ENCODE assay signal across 20 cellular contexts in genomic region chr2:98846041-98846440, GRCh38.
DNase-seq lines count a peak whose midpoint lies in the region; ATAC-seq and TF ChIP-seq lines count a peak whose summit lies in the region.
"Had no signal": no experiment of that assay in that cellular context is flagged by ENCODE, and none has a peak within 500 bp of the region (broad histone marks: within the 10 kb centered on the region; RNA-seq: fewer than 3 reads in every experiment).

No MANE protein-coding gene starts in this region.

- POLR2A ChIA-PET in activated CD4-positive, alpha-beta memory T cell treated with anti-CD3 and anti-CD28 coated beads for 36 hours (lab: Charles Lee) = no interaction called here

- no peak for TF ChIP-seq CTCF in astrocyte of the spinal cord (IDR thresholded peaks at IDR 0.05; ENCODE audit: low read depth, low read length)
- TF ChIP-seq CTCF in fibroblast of mammary gland (conservative IDR thresholded peaks at IDR 0.05; ENCODE audit: control insufficient read depth, insufficient read depth, low read depth, low read length) = no peak
- TF ChIP-seq CTCF in left lung (IDR thresholded peaks at IDR 0.05) = no peak
- TF ChIP-seq CTCF in upper lobe of left lung (IDR thresholded peaks at IDR 0.05) = no peak
- no peak for TF ChIP-seq CTCF in HFFc6 (IDR thresholded peaks at IDR 0.05)

- no peak overlapping the region for H3K4me3 Mint-ChIP-seq in HFFc6
- no peak overlapping the region for H3K4me3 Mint-ChIP-seq in activated CD4-positive, alpha-beta memory T cell treated with anti-CD3 and anti-CD28 coated beads for 36 hours
- H3K4me3 Mint-ChIP-seq: B cell, CD14-positive monocyte had no signal

- no peak for TF ChIP-seq EP300 in upper lobe of left lung (IDR thresholded peaks at IDR 0.05)

- H3K36me3 ChIP-seq in left lung (no peaks in the 10 kb centered on the region), upper lobe of left lung (no peaks in the 10 kb centered on the region), MG63 (no peaks in the 10 kb centered on the region)
- H3K36me3 ChIP-seq: SJCRH30 had no signal

- H3K4me1 ChIP-seq in left lung (no peaks in the 10 kb centered on the region), upper lobe of left lung (no peaks in the 10 kb centered on the region)
- H3K4me1 ChIP-seq: SJCRH30 had no signal

- H3K36me3 Mint-ChIP-seq in HFFc6 (ENCODE audit: low read depth) = no peaks in the 10 kb centered on the region
- no peaks in the 10 kb centered on the region for H3K36me3 Mint-ChIP-seq in activated CD4-positive, alpha-beta memory T cell treated with anti-CD3 and anti-CD28 coated beads for 36 hours
- H3K36me3 Mint-ChIP-seq: CD14-positive monocyte had no signal

- CTCF ChIA-PET in activated CD4-positive, alpha-beta memory T cell treated with anti-CD3 and anti-CD28 coated beads for 36 hours (lab: Charles Lee) = interaction anchor here (0.8 kb wide), 1 partner anchor 10 kb away, joined by 4 read pairs; no protein-coding TSS in a partner anchor

- peaks cover 9% of the 10 kb centered on the region for H3K4me1 Mint-ChIP-seq in HFFc6 (ENCODE audit: low read depth)
- H3K4me1 Mint-ChIP-seq in activated CD4-positive, alpha-beta memory T cell treated with anti-CD3 and anti-CD28 coated beads for 36 hours (ENCODE audit: low read depth) = no peaks in the 10 kb centered on the region
- H3K4me1 Mint-ChIP-seq: B cell, CD14-positive monocyte had no signal

- H3K9me3 ChIP-seq in left lung = no peaks in the 10 kb centered on the region
- no peaks in the 10 kb centered on the region for H3K9me3 ChIP-seq in upper lobe of left lung
- no peaks in the 10 kb centered on the region for H3K9me3 ChIP-seq in MG63
- H3K9me3 ChIP-seq: SJCRH30 had no signal

- no peak overlapping the region for H3K27ac Mint-ChIP-seq in HFFc6
- H3K27ac Mint-ChIP-seq in activated CD4-positive, alpha-beta memory T cell treated with anti-CD3 and anti-CD28 coated beads for 36 hours = no peak overlapping the region
- H3K27ac Mint-ChIP-seq: B cell, CD14-positive monocyte had no signal

- intact Hi-C loops in left lung (cut with DNase I) = no loop called here
- intact Hi-C loops in activated CD4-positive, alpha-beta memory T cell treated with anti-CD3 and anti-CD28 coated beads for 36 hours (cut with micrococcal nuclease) = no loop called here

- peaks cover 24% of the 10 kb centered on the region for H3K27me3 Mint-ChIP-seq in HFFc6 (ENCODE audit: insufficient read depth)
- peaks cover 7% of the 10 kb centered on the region for H3K27me3 Mint-ChIP-seq in activated CD4-positive, alpha-beta memory T cell treated with anti-CD3 and anti-CD28 coated beads for 36 hours

- no peaks in the 10 kb centered on the region for H3K27me3 ChIP-seq in left lung
- H3K27me3 ChIP-seq in upper lobe of left lung = no peaks in the 10 kb centered on the region
- H3K27me3 ChIP-seq in MG63 = no peaks in the 10 kb centered on the region
- H3K27me3 ChIP-seq: SJCRH30 had no signal

- DNase-seq in EH (ENCODE audit: low read depth) (peak; percentile 30), astrocyte of the spinal cord (ENCODE audit: low read depth, low spot score) (peak; percentile 6), fibroblast of mammary gland (ENCODE audit: low read depth) (peak; percentile 47), left lung (no peak), upper lobe of left lung (no peak), HFFc6 (no peak), MG63 (no peak)
- DNase-seq in activated CD4-positive, alpha-beta memory T cell treated with anti-CD3 and anti-CD28 coated beads for 36 hours = no peak
- DNase-seq: DMS79, HCEC 1CT, MV-4-11, NCI-H1417, NCI-H187, NCI-H446 treated with DMSO at 0.1 percent for 48 hours, NCI-H526 treated with DMSO at 0.1 percent for 48 hours, OCI-M1, SJCRH30 had no signal

- H3K27ac ChIP-seq in left lung = no peak overlapping the region
- no peak overlapping the region for H3K27ac ChIP-seq in upper lobe of left lung
- H3K27ac ChIP-seq: KMS-11, SJCRH30 had no signal

- no peak overlapping the region for H3K4me3 ChIP-seq in astrocyte of the spinal cord (ENCODE audit: low read depth, low read length)
- no peak overlapping the region for H3K4me3 ChIP-seq in fibroblast of mammary gland (ENCODE audit: control insufficient read depth, low read depth, low read length)
- H3K4me3 ChIP-seq in left lung = no peak overlapping the region
- no peak overlapping the region for H3K4me3 ChIP-seq in upper lobe of left lung
- no peak overlapping the region for H3K4me3 ChIP-seq in MG63
- H3K4me3 ChIP-seq: SJCRH30 had no signal

- ATAC-seq in left lung = peak; percentile 69
- ATAC-seq in upper lobe of left lung (ENCODE audit: low FRiP score in 2 of 2) = no peak

- no peaks in the 10 kb centered on the region for H3K9me3 Mint-ChIP-seq in HFFc6
- no peaks in the 10 kb centered on the region for H3K9me3 Mint-ChIP-seq in activated CD4-positive, alpha-beta memory T cell treated with anti-CD3 and anti-CD28 coated beads for 36 hours

- no peak for TF ChIP-seq POLR2A in upper lobe of left lung (IDR thresholded peaks at IDR 0.05)

- in situ Hi-C loops in astrocyte of the spinal cord (cut with HindIII; ENCODE audit: low sequenced_read_pairs) = no loop called here

Comparison
In these comparisons a context has a peak if more than half of its experiments do, and no peak if none do; other contexts are left out.
1. DNase-seq: peak in EH (single experiment), astrocyte of the spinal cord (single experiment) and fibroblast of mammary gland (single experiment); none in left lung (0 of 2), upper lobe of left lung (0 of 2), HFFc6 (single experiment), activated CD4-positive, alpha-beta memory T cell treated with anti-CD3 and anti-CD28 coated beads for 36 hours (single experiment) and MG63 (single experiment).